8 cellular contexts compared by ENCODE assay signal in the genomic region with DNA sequence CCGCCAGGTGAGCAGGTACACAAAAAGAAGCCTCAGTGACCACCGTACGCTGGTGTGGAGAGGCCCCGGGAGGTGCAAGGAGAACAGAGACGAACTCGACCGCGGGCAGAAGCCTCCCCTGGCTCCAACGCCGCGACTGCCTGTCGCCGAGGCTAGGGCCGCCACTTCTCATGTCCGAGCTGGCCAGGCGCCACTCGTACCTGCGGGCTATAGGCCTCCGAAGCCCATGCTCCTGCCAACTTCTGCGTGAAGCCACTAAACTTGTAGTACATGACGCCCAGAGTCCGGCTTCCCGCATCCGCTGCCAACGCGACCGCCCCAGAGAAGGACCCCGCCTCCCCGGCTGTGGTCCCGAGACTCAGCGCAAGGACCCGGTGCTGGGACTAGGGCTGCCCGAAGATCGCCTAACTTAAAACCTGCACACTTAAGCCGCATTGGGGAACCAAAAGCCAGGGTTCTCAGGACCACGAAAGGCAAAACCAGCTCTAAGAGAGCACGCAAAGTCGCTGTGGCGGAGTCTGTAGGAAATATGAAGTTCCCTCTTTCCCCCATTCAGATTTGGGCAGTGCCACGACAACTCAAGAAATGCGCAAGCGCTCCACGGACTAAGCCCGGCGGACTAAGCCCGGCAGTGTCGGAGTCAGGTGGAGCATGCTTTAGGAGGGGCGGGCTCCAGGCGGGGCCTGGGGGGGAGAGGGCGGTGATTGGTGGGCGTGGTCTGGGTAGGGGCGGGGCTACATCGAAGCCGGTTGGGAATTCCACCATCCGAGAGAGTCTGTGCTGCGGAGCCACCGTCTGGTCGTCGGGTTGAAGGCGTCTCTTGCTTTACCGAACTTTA. TPM values are rescaled to one million over a fixed set of nuclear protein-coding genes. Genes with fewer than 3 reads are reported as not detected.
DNase-seq lines count a peak whose midpoint lies in the region; ATAC-seq and TF ChIP-seq lines count a peak whose summit lies in the region.

A gene with protein sequence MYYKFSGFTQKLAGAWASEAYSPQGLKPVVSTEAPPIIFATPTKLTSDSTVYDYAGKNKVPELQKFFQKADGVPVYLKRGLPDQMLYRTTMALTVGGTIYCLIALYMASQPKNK (minus strand): TSS at position 328 of the 838 bp plus-strand sequence. CDS start 56 bp downstream, at position 272.

- no peaks in the 10 kb centered on the region for H3K9me3 Mint-ChIP-seq in activated naive CD4-positive, alpha-beta T cell treated with anti-CD3 and anti-CD28 coated beads, Interleukin-2, amount 50 U/mL, for 24 hours

- H3K4me1 Mint-ChIP-seq in activated naive CD4-positive, alpha-beta T cell treated with anti-CD3 and anti-CD28 coated beads, Interleukin-2, amount 50 U/mL, for 24 hours: peaks cover 50% of the 10 kb centered on the region

- peak; percentile 91 for ATAC-seq in HG02588 (IDR thresholded peaks at IDR 0.05; ENCODE audit: unreplicated experiment)
- ATAC-seq in SK-N-SH treated with all-trans-retinoic acid at 6 μM for 48 hours: peak; percentile 96

- H3K27ac ChIP-seq in temporal lobe (ENCODE audit: low read depth, low read length): peak within 1 kb of the TSS; percentile 91

- peak; percentile 42 for TF ChIP-seq CTCF in GM10248 (IDR thresholded peaks at IDR 0.05; ENCODE audit: control extremely low read depth, extremely low read depth, low read depth, missing control alignments)

- CTCF ChIA-PET in GM10248 (lab: Yijun Ruan, JAX): interaction anchor here (1.1 to 1.7 kb wide), 7 partner anchors 26 to 481 kb away, joined by 3 to 5 read pairs (median 3); no protein-coding TSS in a partner anchor

- no peaks in the 10 kb centered on the region for H3K27me3 Mint-ChIP-seq in activated naive CD4-positive, alpha-beta T cell treated with anti-CD3 and anti-CD28 coated beads, Interleukin-2, amount 50 U/mL, for 24 hours

- POLR2A ChIA-PET in GM10248 (lab: Yijun Ruan, JAX): interaction anchor here (0.6 kb wide), 1 partner anchor 335 kb away, joined by 3 read pairs; no protein-coding TSS in a partner anchor

- peak within 1 kb of the TSS; percentile 99 for H3K27ac Mint-ChIP-seq in activated naive CD4-positive, alpha-beta T cell treated with anti-CD3 and anti-CD28 coated beads, Interleukin-2, amount 50 U/mL, for 24 hours

- peak within 1 kb of the TSS; percentile 95 for H3K4me3 Mint-ChIP-seq in activated naive CD4-positive, alpha-beta T cell treated with anti-CD3 and anti-CD28 coated beads, Interleukin-2, amount 50 U/mL, for 24 hours

- peaks cover 4% of the 10 kb centered on the region for H3K36me3 Mint-ChIP-seq in activated naive CD4-positive, alpha-beta T cell treated with anti-CD3 and anti-CD28 coated beads, Interleukin-2, amount 50 U/mL, for 24 hours

- DNase-seq in GM10248 (ENCODE audit: extremely low spot score) (peak; percentile 97), NCI-H1092 (lab: John Stamatoyannopoulos, UW) (peak; percentile 90), globus pallidus (ENCODE audit: low spot score) (peak; percentile 98), occipital lobe (lab: John Stamatoyannopoulos, UW) (peak; percentile 97)

TF ChIP-seq in SK-N-SH treated with all-trans-retinoic acid at 6 μM for 48 hours, 23 proteins besides CTCF, POLR2A, EP300 and RAD21:
- TF ChIP-seq, protein P1, sequence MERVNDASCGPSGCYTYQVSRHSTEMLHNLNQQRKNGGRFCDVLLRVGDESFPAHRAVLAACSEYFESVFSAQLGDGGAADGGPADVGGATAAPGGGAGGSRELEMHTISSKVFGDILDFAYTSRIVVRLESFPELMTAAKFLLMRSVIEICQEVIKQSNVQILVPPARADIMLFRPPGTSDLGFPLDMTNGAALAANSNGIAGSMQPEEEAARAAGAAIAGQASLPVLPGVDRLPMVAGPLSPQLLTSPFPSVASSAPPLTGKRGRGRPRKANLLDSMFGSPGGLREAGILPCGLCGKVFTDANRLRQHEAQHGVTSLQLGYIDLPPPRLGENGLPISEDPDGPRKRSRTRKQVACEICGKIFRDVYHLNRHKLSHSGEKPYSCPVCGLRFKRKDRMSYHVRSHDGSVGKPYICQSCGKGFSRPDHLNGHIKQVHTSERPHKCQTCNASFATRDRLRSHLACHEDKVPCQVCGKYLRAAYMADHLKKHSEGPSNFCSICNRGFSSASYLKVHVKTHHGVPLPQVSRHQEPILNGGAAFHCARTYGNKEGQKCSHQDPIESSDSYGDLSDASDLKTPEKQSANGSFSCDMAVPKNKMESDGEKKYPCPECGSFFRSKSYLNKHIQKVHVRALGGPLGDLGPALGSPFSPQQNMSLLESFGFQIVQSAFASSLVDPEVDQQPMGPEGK (CRISPR knock-in tag; IDR thresholded peaks at IDR 0.05; ENCODE audit: borderline replicate concordance): no peak
- TF ChIP-seq, protein P2, sequence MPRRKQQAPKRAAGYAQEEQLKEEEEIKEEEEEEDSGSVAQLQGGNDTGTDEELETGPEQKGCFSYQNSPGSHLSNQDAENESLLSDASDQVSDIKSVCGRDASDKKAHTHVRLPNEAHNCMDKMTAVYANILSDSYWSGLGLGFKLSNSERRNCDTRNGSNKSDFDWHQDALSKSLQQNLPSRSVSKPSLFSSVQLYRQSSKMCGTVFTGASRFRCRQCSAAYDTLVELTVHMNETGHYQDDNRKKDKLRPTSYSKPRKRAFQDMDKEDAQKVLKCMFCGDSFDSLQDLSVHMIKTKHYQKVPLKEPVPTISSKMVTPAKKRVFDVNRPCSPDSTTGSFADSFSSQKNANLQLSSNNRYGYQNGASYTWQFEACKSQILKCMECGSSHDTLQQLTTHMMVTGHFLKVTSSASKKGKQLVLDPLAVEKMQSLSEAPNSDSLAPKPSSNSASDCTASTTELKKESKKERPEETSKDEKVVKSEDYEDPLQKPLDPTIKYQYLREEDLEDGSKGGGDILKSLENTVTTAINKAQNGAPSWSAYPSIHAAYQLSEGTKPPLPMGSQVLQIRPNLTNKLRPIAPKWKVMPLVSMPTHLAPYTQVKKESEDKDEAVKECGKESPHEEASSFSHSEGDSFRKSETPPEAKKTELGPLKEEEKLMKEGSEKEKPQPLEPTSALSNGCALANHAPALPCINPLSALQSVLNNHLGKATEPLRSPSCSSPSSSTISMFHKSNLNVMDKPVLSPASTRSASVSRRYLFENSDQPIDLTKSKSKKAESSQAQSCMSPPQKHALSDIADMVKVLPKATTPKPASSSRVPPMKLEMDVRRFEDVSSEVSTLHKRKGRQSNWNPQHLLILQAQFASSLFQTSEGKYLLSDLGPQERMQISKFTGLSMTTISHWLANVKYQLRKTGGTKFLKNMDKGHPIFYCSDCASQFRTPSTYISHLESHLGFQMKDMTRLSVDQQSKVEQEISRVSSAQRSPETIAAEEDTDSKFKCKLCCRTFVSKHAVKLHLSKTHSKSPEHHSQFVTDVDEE (CRISPR knock-in tag; IDR thresholded peaks at IDR 0.05): 0 out of 2 replicates have a peak, but pooled peaks have one; percentile 26

RNA-seq across cellular contexts. Expression of the gene that starts here (rescaled TPM):
- total RNA-seq in occipital lobe (145 TPM), temporal lobe (103 TPM)

Comparison
In these comparisons a context has a peak if more than half of its experiments do, and no peak if none do; other contexts are left out.
1. Peak in every context shown above with its lines: DNase-seq, ATAC-seq and H3K27ac ChIP-seq.